1 cellular context compared by ENCODE assay signal in genomic region chr2:65539633-65540032, GRCh38.
TF ChIP-seq lines count a peak whose summit lies in the region.

No MANE protein-coding gene starts in this region.

TF ChIP-seq in HepG2, 621 proteins besides CTCF, POLR2A, EP300 and RAD21 (continued from another document):
- TF ChIP-seq KIAA2018 (CRISPR knock-in tag; IDR thresholded peaks at IDR 0.05; ENCODE audit: borderline replicate concordance) = no peak
- TF ChIP-seq NCOA1 (CRISPR knock-in tag; IDR thresholded peaks at IDR 0.05) = no peak
- no peak for TF ChIP-seq NFRKB (IDR thresholded peaks at IDR 0.05)
- no peak for TF ChIP-seq ZNF788 (CRISPR knock-in tag; IDR thresholded peaks at IDR 0.05; ENCODE audit: borderline replicate concordance)
- no peak for TF ChIP-seq ZNF431 (CRISPR knock-in tag; IDR thresholded peaks at IDR 0.05; ENCODE audit: borderline replicate concordance, low read depth)
- no peak for TF ChIP-seq HINFP (CRISPR knock-in tag; IDR thresholded peaks at IDR 0.05; ENCODE audit: low read depth)
- TF ChIP-seq CSRNP1 (CRISPR knock-in tag; IDR thresholded peaks at IDR 0.05) = no peak
- no peak for TF ChIP-seq ZNF205 (CRISPR knock-in tag; IDR thresholded peaks at IDR 0.05)
- TF ChIP-seq ZNF605 (CRISPR knock-in tag; IDR thresholded peaks at IDR 0.05) = no peak
- no peak for TF ChIP-seq POLR2G (IDR thresholded peaks at IDR 0.05; ENCODE audit: low read depth, low read length)
- TF ChIP-seq REL (CRISPR knock-in tag; conservative IDR thresholded peaks at IDR 0.05) = no peak
